21 cellular contexts compared by ENCODE assay signal in the genomic region with DNA sequence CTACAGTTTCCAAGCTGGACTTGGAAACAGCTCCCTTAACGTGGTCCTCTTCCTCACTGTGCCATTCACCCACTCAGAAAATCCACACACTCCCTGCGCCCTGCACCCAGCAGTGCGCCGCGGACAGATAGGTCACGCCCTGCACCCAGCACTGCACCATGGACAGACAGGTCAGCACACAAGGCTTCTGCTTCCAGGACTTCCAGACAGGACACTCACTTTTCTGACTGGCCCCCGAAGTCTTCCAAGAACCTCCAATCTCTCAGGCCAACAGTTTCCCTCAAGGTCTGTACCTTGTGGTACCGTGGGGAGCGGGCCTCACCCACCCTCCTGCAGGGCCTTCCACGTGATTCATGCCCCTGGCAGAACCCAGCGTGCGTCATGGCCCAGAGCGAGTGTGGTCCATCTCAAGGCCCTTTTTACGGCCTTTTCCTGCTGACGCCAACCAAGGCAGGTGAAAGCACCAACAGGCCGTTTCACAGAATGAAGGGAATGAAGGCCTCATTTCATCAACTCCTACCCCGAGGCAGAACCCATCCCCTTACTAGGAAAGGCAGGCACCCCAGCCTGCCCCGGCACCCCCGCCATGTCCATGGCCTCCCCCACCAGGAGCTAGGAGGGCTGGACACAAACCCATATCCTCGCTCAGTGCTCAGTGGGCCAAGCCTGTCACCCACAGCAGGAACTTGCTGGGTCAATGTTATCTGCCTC. TPM values are rescaled to one million over a fixed set of nuclear protein-coding genes. Genes with fewer than 3 reads are reported as not detected.
DNase-seq lines count a peak whose midpoint lies in the region; ATAC-seq, FAIRE-seq and TF ChIP-seq lines count a peak whose summit lies in the region.
"Had no signal": no experiment of that assay in that cellular context is flagged by ENCODE, and none has a peak within 500 bp of the region (broad histone marks: within the 10 kb centered on the region; RNA-seq: fewer than 3 reads in every experiment).

No MANE protein-coding gene starts in this region.

- intact Hi-C loops in activated B cell treated with CpG ODN at 0.5 μM for 24 hours (cut with micrococcal nuclease), result no loop called here
- intact Hi-C loops in HepG2 (cut with micrococcal nuclease; ENCODE audit: unreplicated experiment), result loop anchor here (5.0 kb wide), 1 partner anchor 52 kb away; no protein-coding TSS in a partner anchor
- intact Hi-C loops in posterior vena cava (cut with DNase I), result loop anchor here in 1 of 2 donors (5.0 kb wide), 1 partner anchor 1918 kb away; no protein-coding TSS in a partner anchor

- in situ Hi-C loops in HepG2 (cut with HindIII; ENCODE audit: extremely low pct_ligation_motif_present, low pct_unique_long_range_greater_than_20kb), result no loop called here

- ATAC-seq in GM23338 (no peak), activated B cell treated with CpG ODN at 0.5 μM for 24 hours (ENCODE audit: low read depth) (no peak), HepG2 (no peak), HG03025 (IDR thresholded peaks at IDR 0.05; ENCODE audit: low FRiP score, unreplicated experiment) (no peak)
- ATAC-seq: activated CD8-positive, alpha-beta memory T cell treated with anti-CD3 and anti-CD28 coated beads, Interleukin-2, amount 10 ng/mL, durations not matched to agents 7 days and 5 days had no signal

- 93% methylated on average over 15 of the region's 20 CpGs for WGBS in HepG2 (ENCODE audit: low lambda C conversion rate)

- no peaks in the 10 kb centered on the region for H3F3A ChIP-seq in GM23338 (replicated peaks; ENCODE audit: low read depth)

- no peak overlapping the region; the same call in 1 of the 2 replicates for H3K9ac ChIP-seq in HepG2 (ENCODE audit: insufficient read depth, low read depth, low read length)
- H3K9ac ChIP-seq: GM23248 had no signal

- H3K4me3 Mint-ChIP-seq in GM23338 (no peak overlapping the region), activated B cell treated with CpG ODN at 0.5 μM for 24 hours (peak overlapping the region; percentile 2)
- H3K4me3 Mint-ChIP-seq in activated T-cell treated with anti-CD3 and anti-CD28 coated beads, Interleukin-2, amount 50 U/mL, for 24 hours, result no peak overlapping the region
- H3K4me3 Mint-ChIP-seq: activated CD4-positive, alpha-beta T cell treated with anti-CD3 and anti-CD28 coated beads, Interleukin-2, amount 10 ng/mL, durations not matched to agents 24 days and 14 days; activated CD8-positive, alpha-beta memory T cell treated with anti-CD3 and anti-CD28 coated beads, Interleukin-2, amount 10 ng/mL, durations not matched to agents 7 days and 5 days; mesothelial cell of epicardium had no signal

- H4K20me1 ChIP-seq in GM23338 (replicated peaks; ENCODE audit: insufficient read depth), result peaks cover 9% of the 10 kb centered on the region
- H4K20me1 ChIP-seq in HepG2 (ENCODE audit: insufficient read depth, low read length), result peaks cover 19% of the 10 kb centered on the region; the same call in 1 of the 2 replicates

- H3K36me3 Mint-ChIP-seq in GM23338 (ENCODE audit: low read depth) (no peaks in the 10 kb centered on the region), activated B cell treated with CpG ODN at 0.5 μM for 24 hours (ENCODE audit: low read depth) (peaks cover 4% of the 10 kb centered on the region)
- no peaks in the 10 kb centered on the region for H3K36me3 Mint-ChIP-seq in activated T-cell treated with anti-CD3 and anti-CD28 coated beads, Interleukin-2, amount 50 U/mL, for 24 hours (ENCODE audit: low read depth)
- H3K36me3 Mint-ChIP-seq: activated CD8-positive, alpha-beta memory T cell treated with anti-CD3 and anti-CD28 coated beads, Interleukin-2, amount 10 ng/mL, durations not matched to agents 7 days and 5 days; mesothelial cell of epicardium had no signal

- no peak for TF ChIP-seq POLR2A in HepG2 (IDR thresholded peaks at IDR 0.05; ENCODE audit: insufficient read depth in 1 of 2, low read depth in 2 of 2, low read length in 2 of 2)

- H2AFZ ChIP-seq in GM23338 (no peak overlapping the region), HepG2 (ENCODE audit: low read length) (no peak overlapping the region)
- H2AFZ ChIP-seq: GM23248 had no signal

- H3K4me2 ChIP-seq in GM23338 (no peak overlapping the region), HepG2 (ENCODE audit: low read depth, low read length) (peak overlapping the region; percentile 62)

- H3K27ac Mint-ChIP-seq in GM23338 (peak overlapping the region; percentile 12; the same call in 1 of the 2 replicates), activated B cell treated with CpG ODN at 0.5 μM for 24 hours (peak overlapping the region; percentile 56)
- H3K27ac Mint-ChIP-seq in activated T-cell treated with anti-CD3 and anti-CD28 coated beads, Interleukin-2, amount 50 U/mL, for 24 hours, result no peak overlapping the region
- H3K27ac Mint-ChIP-seq: activated CD4-positive, alpha-beta T cell treated with anti-CD3 and anti-CD28 coated beads, Interleukin-2, amount 10 ng/mL, durations not matched to agents 24 days and 14 days; activated CD8-positive, alpha-beta memory T cell treated with anti-CD3 and anti-CD28 coated beads, Interleukin-2, amount 10 ng/mL, durations not matched to agents 7 days and 5 days; mesothelial cell of epicardium had no signal

- no peak for FAIRE-seq in HepG2 (lab: Jason Lieb, UNC)
- FAIRE-seq: keratinocyte, TTC549 had no signal

- H3K4me3 ChIP-seq in GM23338 (no peak overlapping the region), HepG2 (replicated peaks in 1 of 3; ENCODE audit: insufficient read depth in 1 of 3, low read depth in 2 of 3, low read length in 3 of 3) (no peak overlapping the region)
- H3K4me3 ChIP-seq: cardiac muscle cell, GM23248 had no signal

- H3K4me1 ChIP-seq in GM23338 (ENCODE audit: insufficient read depth) (peaks cover 10% of the 10 kb centered on the region), HepG2 (ENCODE audit: insufficient read depth, low read length) (peaks cover 94% of the 10 kb centered on the region)

- no peak for DNase-seq in GM23338 (ENCODE audit: low spot score)
- no peak for DNase-seq in activated B cell treated with CpG ODN at 0.5 μM for 24 hours
- no peak for DNase-seq in HepG2 (ENCODE audit: low spot score)
- DNase-seq in posterior vena cava (ENCODE audit: low spot score), result peak; percentile 54
- no peak for DNase-seq in activated T-cell treated with anti-CD3 and anti-CD28 coated beads, Interleukin-2, amount 50 U/mL, for 24 hours
- DNase-seq in NCI-H1694 treated with DMSO at 0.1 percent for 48 hours (lab: John Stamatoyannopoulos, UW), result no peak
- no peak for DNase-seq in CD1c-positive myeloid dendritic cell (ENCODE audit: extremely low spot score)
- DNase-seq: activated CD4-positive, alpha-beta T cell treated with anti-CD3 and anti-CD28 coated beads, Interleukin-2, amount 10 ng/mL, durations not matched to agents 24 days and 14 days; activated CD8-positive, alpha-beta memory T cell treated with anti-CD3 and anti-CD28 coated beads, Interleukin-2, amount 10 ng/mL, durations not matched to agents 7 days and 5 days; dermis blood vessel endothelial cell; DMS79; GM23248; hypothalamus; NCI-H1436; NCI-H526; SHP77 had no signal

- TF ChIP-seq EP300 in HepG2 (IDR thresholded peaks at IDR 0.05; ENCODE audit: low read depth in 2 of 2, low read length in 2 of 2) (no peak), HepG2 (CRISPR knock-in tag; IDR thresholded peaks at IDR 0.05; ENCODE audit: borderline replicate concordance) (no peak)

- no peaks in the 10 kb centered on the region for H3K9me2 ChIP-seq in GM23338 (ENCODE audit: insufficient read depth)

- CTCF ChIA-PET in activated B cell treated with CpG ODN at 0.5 μM for 24 hours (lab: Charles Lee) (no interaction called here), HepG2 (lab: Yijun Ruan, JAX; ENCODE audit: low intra/inter-chr PET ratio, low total read pairs) (no interaction called here)

- POLR2A ChIA-PET in activated B cell treated with CpG ODN at 0.5 μM for 24 hours (lab: Charles Lee) (no interaction called here), HepG2 (lab: Yijun Ruan, JAX) (no interaction called here)

- no peak overlapping the region for H3K27ac ChIP-seq in GM23338 (ENCODE audit: low read depth)
- H3K27ac ChIP-seq in HepG2 (ENCODE audit: extremely low read length, insufficient read depth, low read length), result peak overlapping the region; percentile 68
- H3K27ac ChIP-seq: cardiac muscle cell, GM23248 had no signal

- H3K79me2 ChIP-seq in GM23338 (replicated peaks; ENCODE audit: insufficient read depth) (peaks cover 97% of the 10 kb centered on the region), HepG2 (ENCODE audit: insufficient read depth, low read length) (peaks cover 96% of the 10 kb centered on the region)

- H3K9me3 Mint-ChIP-seq in GM23338 (no peaks in the 10 kb centered on the region), activated B cell treated with CpG ODN at 0.5 μM for 24 hours (no peaks in the 10 kb centered on the region)
- H3K9me3 Mint-ChIP-seq in activated T-cell treated with anti-CD3 and anti-CD28 coated beads, Interleukin-2, amount 50 U/mL, for 24 hours, result no peaks in the 10 kb centered on the region
- H3K9me3 Mint-ChIP-seq: activated CD4-positive, alpha-beta T cell treated with anti-CD3 and anti-CD28 coated beads, Interleukin-2, amount 10 ng/mL, durations not matched to agents 24 days and 14 days; mesothelial cell of epicardium had no signal

- H3K27me3 ChIP-seq in GM23338 (ENCODE audit: insufficient read depth) (no peaks in the 10 kb centered on the region), HepG2 (ENCODE audit: control insufficient read depth in 1 of 2, insufficient read depth in 2 of 2, low read length in 2 of 2) (no peaks in the 10 kb centered on the region)
- H3K27me3 ChIP-seq: cardiac muscle cell had no signal

- no peak for TF ChIP-seq RAD21 in HepG2 (CRISPR knock-in tag; IDR thresholded peaks at IDR 0.05)

- H3K27me3 Mint-ChIP-seq in GM23338 (ENCODE audit: insufficient read depth, low read depth, poor library complexity) (peaks cover 9% of the 10 kb centered on the region), activated B cell treated with CpG ODN at 0.5 μM for 24 hours (no peaks in the 10 kb centered on the region)
- H3K27me3 Mint-ChIP-seq in activated T-cell treated with anti-CD3 and anti-CD28 coated beads, Interleukin-2, amount 50 U/mL, for 24 hours, result no peaks in the 10 kb centered on the region
- H3K27me3 Mint-ChIP-seq: activated CD4-positive, alpha-beta T cell treated with anti-CD3 and anti-CD28 coated beads, Interleukin-2, amount 10 ng/mL, durations not matched to agents 24 days and 14 days; activated CD8-positive, alpha-beta memory T cell treated with anti-CD3 and anti-CD28 coated beads, Interleukin-2, amount 10 ng/mL, durations not matched to agents 7 days and 5 days had no signal

- BruUV-seq in HepG2 (replicated peaks; lab: Mats Ljungman, UMichigan), result no TSS peak

- H3K4me1 Mint-ChIP-seq in GM23338 (peaks cover 43% of the 10 kb centered on the region), activated B cell treated with CpG ODN at 0.5 μM for 24 hours (peaks cover 82% of the 10 kb centered on the region)
- H3K4me1 Mint-ChIP-seq in activated T-cell treated with anti-CD3 and anti-CD28 coated beads, Interleukin-2, amount 50 U/mL, for 24 hours (ENCODE audit: low read depth), result no peaks in the 10 kb centered on the region
- H3K4me1 Mint-ChIP-seq: activated CD4-positive, alpha-beta T cell treated with anti-CD3 and anti-CD28 coated beads, Interleukin-2, amount 10 ng/mL, durations not matched to agents 24 days and 14 days; activated CD8-positive, alpha-beta memory T cell treated with anti-CD3 and anti-CD28 coated beads, Interleukin-2, amount 10 ng/mL, durations not matched to agents 7 days and 5 days had no signal

- no peaks in the 10 kb centered on the region for H3K36me3 ChIP-seq in GM23338 (ENCODE audit: insufficient read depth)
- H3K36me3 ChIP-seq in HepG2 (replicated peaks in 1 of 2; ENCODE audit: control insufficient read depth in 1 of 2, insufficient read depth in 2 of 2, low read length in 2 of 2), result peaks cover 1 to 8% of the 10 kb centered on the region in 2 experiments; a peak in 2 of 5 replicates
- H3K36me3 ChIP-seq: cardiac muscle cell had no signal

- H3K9me3 ChIP-seq in HepG2 (ENCODE audit: low read length), result no peaks in the 10 kb centered on the region

- no peak for TF ChIP-seq CTCF in GM23338 (conservative IDR thresholded peaks at IDR 0.05; ENCODE audit: low read depth in 2 of 2)
- no peak for TF ChIP-seq CTCF in activated B cell treated with CpG ODN at 0.5 μM for 24 hours (IDR thresholded peaks at IDR 0.05)
- TF ChIP-seq CTCF in HepG2 (CRISPR knock-in tag; IDR thresholded peaks at IDR 0.05), result no peak

RNA-seq across cellular contexts. Expression of a gene that starts 17.3 kb away (rescaled TPM):
- 24.3 and 28.9 TPM in 2 replicates for total RNA-seq in GM23338 (2014; rRNA removed; shearing (Covaris generic))
- polyA plus RNA-seq in GM23338 (2016; fragmentation: Nextera tagmentation; extraction: Ambion mirVana) (7.2 and 8.1 TPM in 2 replicates), HepG2 (2011; rRNA removed) (22.9 and 32.7 TPM in 2 replicates)
- total RNA-seq in activated B cell treated with CpG ODN at 0.5 μM for 24 hours (92.9 and 99.6 TPM in 2 replicates), HepG2 (2016; rRNA removed; fragmentation: Illumina TruSeq; extraction: Trizol) (21.2 and 22.5 TPM in 2 replicates), posterior vena cava (10 to 100 TPM; 12.9 to 17.9 TPM)
- total RNA-seq in HepG2 (2016; cell fraction: cytosol; rRNA removed; fragmentation: Illumina TruSeq; extraction: Trizol; ENCODE audit: low read depth), result 11.6 and 15.3 TPM in 2 replicates
- 17.5 and 22.6 TPM in 2 replicates for total RNA-seq in HepG2 (2016; cell fraction: insoluble cytoplasmic fraction; rRNA removed; fragmentation: Illumina TruSeq; extraction: Trizol)
- 15.0 and 15.8 TPM in 2 replicates for total RNA-seq in HepG2 (2016; cell fraction: membrane; rRNA removed; fragmentation: Illumina TruSeq; extraction: Trizol)
- total RNA-seq in HepG2 (2016; cell fraction: nucleus; rRNA removed; fragmentation: Illumina TruSeq; extraction: Trizol), result 24.8 and 26.3 TPM in 2 replicates
- polyA plus RNA-seq in HepG2 (2011; cell fraction: cytosol; rRNA removed), result 23.2 and 24.2 TPM in 2 replicates
- polyA plus RNA-seq in HepG2 (2011; cell fraction: nucleus; rRNA removed), result 70.9 and 79.3 TPM in 2 replicates
- polyA plus RNA-seq in HepG2 (2012), result 34.9 and 35.5 TPM in 2 replicates
- 2.1 and 2.5 TPM in 2 replicates for polyA plus RNA-seq in HepG2 (2016; cell fraction: cytosol; fragmentation: Illumina TruSeq; extraction: Trizol; ENCODE audit: low read depth)
- 21.5 and 26.8 TPM in 2 replicates for polyA plus RNA-seq in HepG2 (2016; cell fraction: insoluble cytoplasmic fraction; fragmentation: Illumina TruSeq; extraction: Trizol; ENCODE audit: low read depth)
- polyA plus RNA-seq in HepG2 (2016; cell fraction: membrane; fragmentation: Illumina TruSeq; extraction: Trizol; ENCODE audit: low read depth), result 8.7 and 9.2 TPM in 2 replicates
- polyA plus RNA-seq in HepG2 (2016; cell fraction: nucleus; fragmentation: Illumina TruSeq; extraction: Trizol; ENCODE audit: insufficient read depth, low read depth), result 61.9 and 62.3 TPM in 2 replicates
- 37.6 and 51.8 TPM in 2 replicates for polyA minus RNA-seq in HepG2 (2011; rRNA and poly(A)+ RNA removed; ENCODE audit: low replicate concordance)
- 33.6 and 35.2 TPM in 2 replicates for polyA minus RNA-seq in HepG2 (2011; cell fraction: cytosol; rRNA and poly(A)+ RNA removed)
- polyA minus RNA-seq in HepG2 (2011; cell fraction: nucleus; rRNA and poly(A)+ RNA removed), result 32.7 and 34.4 TPM in 2 replicates

RNA-seq across cellular contexts. Expression of a gene that starts 50.5 kb away (rescaled TPM):
- total RNA-seq in GM23338 (2014; rRNA removed; shearing (Covaris generic)), result 12.8 and 16.0 TPM in 2 replicates
- polyA plus RNA-seq in GM23338 (2016; fragmentation: Nextera tagmentation; extraction: Ambion mirVana) (9.2 and 10.9 TPM in 2 replicates), HepG2 (2011; rRNA removed) (3.9 and 5.7 TPM in 2 replicates)
- total RNA-seq in activated B cell treated with CpG ODN at 0.5 μM for 24 hours (17.3 and 19.3 TPM in 2 replicates), HepG2 (2016; rRNA removed; fragmentation: Illumina TruSeq; extraction: Trizol) (4.9 and 5.0 TPM in 2 replicates), posterior vena cava (10 to 100 TPM; 11.9 to 14.3 TPM)
- 2.6 and 4.1 TPM in 2 replicates for total RNA-seq in HepG2 (2016; cell fraction: cytosol; rRNA removed; fragmentation: Illumina TruSeq; extraction: Trizol; ENCODE audit: low read depth)
- 4.9 and 5.5 TPM in 2 replicates for total RNA-seq in HepG2 (2016; cell fraction: insoluble cytoplasmic fraction; rRNA removed; fragmentation: Illumina TruSeq; extraction: Trizol)
- total RNA-seq in HepG2 (2016; cell fraction: membrane; rRNA removed; fragmentation: Illumina TruSeq; extraction: Trizol), result 10.3 and 11.9 TPM in 2 replicates
- total RNA-seq in HepG2 (2016; cell fraction: nucleus; rRNA removed; fragmentation: Illumina TruSeq; extraction: Trizol), result 3.1 and 4.3 TPM in 2 replicates
- polyA plus RNA-seq in HepG2 (2011; cell fraction: cytosol; rRNA removed), result 3.3 and 4.0 TPM in 2 replicates
- polyA plus RNA-seq in HepG2 (2011; cell fraction: nucleus; rRNA removed), result 3.3 and 3.7 TPM in 2 replicates
- 2.3 and 2.6 TPM in 2 replicates for polyA plus RNA-seq in HepG2 (2012)
- 4.5 and 6.0 TPM in 2 replicates for polyA plus RNA-seq in HepG2 (2016; cell fraction: cytosol; fragmentation: Illumina TruSeq; extraction: Trizol; ENCODE audit: low read depth)
- polyA plus RNA-seq in HepG2 (2016; cell fraction: insoluble cytoplasmic fraction; fragmentation: Illumina TruSeq; extraction: Trizol; ENCODE audit: low read depth), result 5.4 and 5.8 TPM in 2 replicates
- 8.8 and 10.1 TPM in 2 replicates for polyA plus RNA-seq in HepG2 (2016; cell fraction: membrane; fragmentation: Illumina TruSeq; extraction: Trizol; ENCODE audit: low read depth)
- 4.3 and 5.4 TPM in 2 replicates for polyA plus RNA-seq in HepG2 (2016; cell fraction: nucleus; fragmentation: Illumina TruSeq; extraction: Trizol; ENCODE audit: insufficient read depth, low read depth)
- polyA minus RNA-seq in HepG2 (2011; rRNA and poly(A)+ RNA removed; ENCODE audit: low replicate concordance), result 5.6 and 12.7 TPM in 2 replicates
- 2.5 and 3.1 TPM in 2 replicates for polyA minus RNA-seq in HepG2 (2011; cell fraction: cytosol; rRNA and poly(A)+ RNA removed)
- polyA minus RNA-seq in HepG2 (2011; cell fraction: nucleus; rRNA and poly(A)+ RNA removed), result 1.5 and 2.1 TPM in 2 replicates
